10 cellular contexts compared by ENCODE assay signal in the genomic region with DNA sequence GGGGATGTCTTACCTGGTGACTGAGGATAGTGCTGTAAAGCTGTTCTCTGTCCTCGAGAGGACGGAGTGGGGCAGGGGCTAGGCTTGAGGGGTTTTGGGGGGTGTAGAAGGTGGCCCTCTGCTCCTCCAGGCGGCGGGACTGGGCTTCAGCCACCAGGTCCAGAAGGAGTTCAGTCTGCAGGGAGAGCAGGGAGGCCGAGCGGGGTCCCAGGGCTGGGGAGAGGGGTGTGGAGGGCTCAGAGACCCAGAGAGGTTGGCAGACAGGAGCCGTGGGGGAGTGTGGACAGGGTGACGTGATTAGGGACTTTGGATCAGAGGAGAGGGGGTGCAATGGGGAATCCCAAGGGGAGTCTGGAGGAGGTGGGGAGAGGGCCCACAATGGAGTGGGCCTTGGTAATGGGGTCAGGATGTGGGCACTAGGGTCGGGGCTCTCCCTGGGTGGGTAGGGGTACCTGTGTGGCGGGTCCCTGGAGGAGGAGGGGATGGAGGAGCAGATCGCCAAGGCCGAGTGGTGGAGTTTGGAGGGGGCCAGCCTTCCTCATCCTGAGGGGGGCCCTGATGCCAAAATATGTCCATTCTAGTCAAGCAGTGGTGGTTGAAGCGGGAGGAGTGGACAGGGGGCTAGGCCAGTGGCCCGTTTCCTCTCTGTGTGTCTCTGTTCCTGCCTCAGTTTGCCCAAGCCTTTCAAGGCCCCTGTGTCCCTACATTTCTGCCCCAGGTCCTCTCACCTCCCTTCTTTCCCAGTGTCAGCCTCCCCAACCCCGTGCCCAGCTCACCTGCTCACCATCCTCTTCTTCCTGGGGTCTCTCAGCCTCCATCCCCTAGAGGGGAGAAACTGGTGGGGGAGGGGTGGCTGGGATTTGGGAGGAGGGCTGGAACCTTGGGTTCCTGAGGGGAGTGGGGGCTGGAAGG. TPM values are rescaled to one million over a fixed set of nuclear protein-coding genes. Genes with fewer than 3 reads are reported as not detected.
DNase-seq lines count a peak whose midpoint lies in the region; ATAC-seq, FAIRE-seq and TF ChIP-seq lines count a peak whose summit lies in the region.
"Had no signal": no experiment of that assay in that cellular context is flagged by ENCODE, and none has a peak within 500 bp of the region (broad histone marks: within the 10 kb centered on the region; RNA-seq: fewer than 3 reads in every experiment).

No MANE protein-coding gene starts in this region.

- no peak for TF ChIP-seq CTCF in astrocyte (IDR thresholded peaks at IDR 0.05; ENCODE audit: insufficient read depth, low read depth, low read length)
- no peak for TF ChIP-seq CTCF in upper lobe of right lung (IDR thresholded peaks at IDR 0.05)

- no peak overlapping the region for H2AFZ ChIP-seq in astrocyte (ENCODE audit: low read depth, low read length)

- H3K4me1 ChIP-seq in astrocyte (ENCODE audit: insufficient read depth, low read length): peaks cover 35% of the 10 kb centered on the region
- H3K4me1 ChIP-seq in mononuclear cell (ENCODE audit: insufficient read depth, low read length): peaks cover 69% of the 10 kb centered on the region
- peaks cover 53% of the 10 kb centered on the region for H3K4me1 ChIP-seq in upper lobe of right lung

- H3K27ac ChIP-seq in astrocyte (ENCODE audit: low read depth, low read length) (peak overlapping the region; percentile 10), upper lobe of right lung (peak overlapping the region; percentile 91)

- DNase-seq in cardiac septum (ENCODE audit: low spot score) (peak; percentile 75), left cardiac atrium (no peak), astrocyte (ENCODE audit: low read depth) (no peak), upper lobe of right lung (no peak), NCI-H1048 (lab: John Stamatoyannopoulos, UW) (no peak), NCI-H2171 (lab: John Stamatoyannopoulos, UW) (no peak)
- DNase-seq in activated CD4-positive, CD25-positive, alpha-beta regulatory T cell (lab: John Stamatoyannopoulos, UW): no peak
- DNase-seq: DMS79 treated with DMSO at 0.1 percent for 48 hours had no signal

- no peaks in the 10 kb centered on the region for H3K9me3 Mint-ChIP-seq in astrocyte (ENCODE audit: unreplicated experiment)

- H3K9ac ChIP-seq in astrocyte (ENCODE audit: low read length): no peak overlapping the region

- peaks cover 36% of the 10 kb centered on the region for H3K79me2 ChIP-seq in astrocyte (ENCODE audit: insufficient read depth, low read length)

- intact Hi-C loops in cardiac septum (cut with DNase I) (no loop called here), left cardiac atrium (cut with DNase I) (no loop called here), upper lobe of right lung (cut with DNase I) (no loop called here)

- no peaks in the 10 kb centered on the region for H3K27me3 ChIP-seq in astrocyte (ENCODE audit: insufficient read depth, low read length)
- H3K27me3 ChIP-seq in mononuclear cell (ENCODE audit: insufficient read depth, low read length): no peaks in the 10 kb centered on the region
- no peaks in the 10 kb centered on the region for H3K27me3 ChIP-seq in upper lobe of right lung

- H3K4me2 ChIP-seq in astrocyte (ENCODE audit: low read length): peak overlapping the region; percentile 80

- H3K27me3 Mint-ChIP-seq in astrocyte (ENCODE audit: low read depth, unreplicated experiment): no peaks in the 10 kb centered on the region

- H3K4me1 Mint-ChIP-seq in astrocyte (ENCODE audit: low read depth, unreplicated experiment): peaks cover 32% of the 10 kb centered on the region

- peaks cover 4% of the 10 kb centered on the region for H3K36me3 ChIP-seq in astrocyte (ENCODE audit: insufficient read depth, low read length)
- H3K36me3 ChIP-seq in upper lobe of right lung: peaks cover 9% of the 10 kb centered on the region

- H3K36me3 Mint-ChIP-seq in astrocyte (ENCODE audit: low read depth, unreplicated experiment): peaks cover 8% of the 10 kb centered on the region

- no peaks in the 10 kb centered on the region for H4K20me1 ChIP-seq in astrocyte (ENCODE audit: insufficient read depth, low read length)

- ATAC-seq in left cardiac atrium (no peak), upper lobe of right lung (no peak)

- H3K4me3 Mint-ChIP-seq in astrocyte (ENCODE audit: unreplicated experiment): peak overlapping the region; percentile 23

- H3K27ac Mint-ChIP-seq in astrocyte (ENCODE audit: unreplicated experiment): peak overlapping the region; percentile 58

- no peak for FAIRE-seq in astrocyte (lab: Jason Lieb, UNC)
- FAIRE-seq: colon had no signal

- H3K4me3 ChIP-seq in astrocyte (ENCODE audit: insufficient read depth, low read depth, low read length): no peak overlapping the region
- H3K4me3 ChIP-seq in mononuclear cell (ENCODE audit: low read length): peak overlapping the region; percentile 96
- peak overlapping the region; percentile 66 for H3K4me3 ChIP-seq in upper lobe of right lung

- H3K9me3 ChIP-seq in astrocyte (ENCODE audit: insufficient read depth, low read depth, low read length): no peaks in the 10 kb centered on the region
- no peaks in the 10 kb centered on the region for H3K9me3 ChIP-seq in mononuclear cell (ENCODE audit: low read depth, low read length)
- H3K9me3 ChIP-seq in upper lobe of right lung: no peaks in the 10 kb centered on the region

RNA-seq across cellular contexts. Expression of a gene that starts 0.5 kb away (rescaled TPM):
- total RNA-seq in cardiac septum (6.9 TPM), left cardiac atrium (10 to 100 TPM in 1 of 2 donors, 1 to 10 TPM in 1; 8.5 to 15.8 TPM), astrocyte (9.6 and 10.2 TPM in 2 replicates), mononuclear cell (131 TPM), upper lobe of right lung (51.9 TPM)

RNA-seq across cellular contexts. Expression of a gene that starts 1.9 kb away (rescaled TPM):
- total RNA-seq in cardiac septum (46.9 TPM), left cardiac atrium (10 to 100 TPM; 43.7 to 47.7 TPM), astrocyte (80.7 and 83.7 TPM in 2 replicates), mononuclear cell (49.5 TPM), upper lobe of right lung (100 TPM)

RNA-seq across cellular contexts. Expression of a gene that starts 7.9 kb away (rescaled TPM):
- total RNA-seq in cardiac septum (3.5 TPM), left cardiac atrium (1 to 10 TPM; 2.4 to 2.8 TPM), astrocyte (7.5 and 9.9 TPM in 2 replicates), mononuclear cell (1.5 TPM), upper lobe of right lung (1,590 TPM)

RNA-seq across cellular contexts. Expression of a gene that starts 13.7 kb away (rescaled TPM):
- 60.7 TPM for total RNA-seq in cardiac septum
- total RNA-seq in left cardiac atrium: 10 to 100 TPM; 73.0 to 77.9 TPM
- 59.0 and 60.0 TPM in 2 replicates for total RNA-seq in astrocyte
- total RNA-seq in mononuclear cell: 13.2 TPM
- 44.6 TPM for total RNA-seq in upper lobe of right lung

RNA-seq across cellular contexts. Expression of a gene that starts 16.1 kb away (rescaled TPM):
- total RNA-seq in cardiac septum (47.2 TPM), left cardiac atrium (10 to 100 TPM; 54.8 to 58.1 TPM), astrocyte (94.8 and 98.1 TPM in 2 replicates), mononuclear cell (12.9 TPM), upper lobe of right lung (53.0 TPM)

Comparison
In these comparisons a context has a peak if more than half of its experiments do, and no peak if none do; other contexts are left out.
1. RNA of a gene that starts 7.9 kb away (total RNA-seq): 1,590 TPM in upper lobe of right lung (single experiment); 7.5 to 9.9 TPM in astrocyte, 3.5 TPM in cardiac septum (single experiment), 2.4 to 2.8 TPM in left cardiac atrium and 1.5 TPM in mononuclear cell (single experiment); every median in the first group is over 100 times any median in the second.